In genomic region chr1:13749543-13750307, GRCh38 we compare ENCODE assay signal across 8 cellular contexts. TPM values are rescaled to one million over a fixed set of nuclear protein-coding genes. Genes with fewer than 3 reads are reported as not detected.
DNase-seq lines count a peak whose midpoint lies in the region; ATAC-seq, FAIRE-seq and TF ChIP-seq lines count a peak whose summit lies in the region.

No MANE protein-coding gene starts in this region.

- WGBS in A549 (ENCODE audit: missing lambda C conversion rate): 0% methylated on average over 6 of the region's 81 CpGs

- TF ChIP-seq CTCF in A549 (IDR thresholded peaks at IDR 0.05) (no peak), RWPE2 (IDR thresholded peaks at IDR 0.05; ENCODE audit: poor library complexity, severe bottlenecking) (no peak), astrocyte of the cerebellum (IDR thresholded peaks at IDR 0.05; ENCODE audit: low read depth, low read length, missing control alignments) (no peak)

- TF ChIP-seq EP300 in A549 (IDR thresholded peaks at IDR 0.05): no peak

- H3K9me3 ChIP-seq in A549 (no peaks in the 10 kb centered on the region), RWPE2 (ENCODE audit: severe bottlenecking) (no peaks in the 10 kb centered on the region), iPS-18c (ENCODE audit: control insufficient read depth, insufficient read depth, low read length) (no peaks in the 10 kb centered on the region)

- TF ChIP-seq RAD21 in A549 (conservative IDR thresholded peaks at IDR 0.05 in 1 of 2, IDR thresholded peaks at IDR 0.05 in 1 of 2): no peak

- H3K27ac ChIP-seq in A549: peak overlapping the region; percentile 87 to 91
- peak overlapping the region; percentile 79 for H3K27ac ChIP-seq in RWPE2 (ENCODE audit: poor library complexity, severe bottlenecking)

- H3K36me3 ChIP-seq in RWPE2 (ENCODE audit: low read depth): peaks cover 16% of the 10 kb centered on the region; the same call in 1 of the 2 replicates

- in situ Hi-C loops in astrocyte of the cerebellum (cut with HindIII; ENCODE audit: low sequenced_read_pairs): no loop called here

- CTCF ChIA-PET in A549 (lab: Yijun Ruan, JAX): interaction anchor here (1.1 kb wide), 1 partner anchor 20 kb away, joined by 4 read pairs; no protein-coding TSS in a partner anchor

- no peak for TF ChIP-seq POLR2A in A549 (IDR thresholded peaks at IDR 0.05; ENCODE audit: low read length)

- ATAC-seq in A549 (peak; percentile 43 to 77), GM18867 (IDR thresholded peaks at IDR 0.05; ENCODE audit: unreplicated experiment) (peak; percentile 11), HG03103 (IDR thresholded peaks at IDR 0.05; ENCODE audit: low read depth, unreplicated experiment) (peak; percentile 25), RWPE2 (ENCODE audit: low read depth) (peak; percentile 41)

- H3K4me3 ChIP-seq in A549 (peak overlapping the region; percentile 99), RWPE2 (ENCODE audit: severe bottlenecking) (peak overlapping the region; percentile 57), astrocyte of the cerebellum (ENCODE audit: low read depth, low read length) (peak overlapping the region; percentile 63), iPS-18c (ENCODE audit: insufficient read depth, low read depth, low read length) (peak overlapping the region; percentile 86)

- H3K27me3 ChIP-seq in RWPE2 (ENCODE audit: insufficient read depth, poor library complexity, severe bottlenecking): no peaks in the 10 kb centered on the region

- DNase-seq in A549 (ENCODE audit: low read depth in 1 of 2, low spot score in 1 of 2) (peak; percentile 12 to 33), RWPE2 (ENCODE audit: low spot score) (no peak), astrocyte of the cerebellum (ENCODE audit: low read depth) (no peak), globus pallidus (ENCODE audit: low spot score) (no peak)
- peak; percentile 41 for DNase-seq in stimulated activated CD4-positive, alpha-beta T cell treated with anti-CD3 and anti-CD28 coated beads, Interleukin-12 subunit alpha, Interleukin-12 subunit beta, amount 100 ng/mL, for 4 hours

- POLR2A ChIA-PET in A549 (lab: Yijun Ruan, JAX): interaction anchor here (1.1 to 1.4 kb wide), 3 partner anchors 8 to 85 kb away, joined by 3 to 5 read pairs (median 4); no protein-coding TSS in a partner anchor

- H3K4me2 ChIP-seq in A549: peak overlapping the region; percentile 93

- peaks cover 11% of the 10 kb centered on the region; the same call in 2 of the 3 replicates for H3K4me1 ChIP-seq in A549
- H3K4me1 ChIP-seq in RWPE2 (ENCODE audit: insufficient read depth, poor library complexity, severe bottlenecking): peaks cover 15% of the 10 kb centered on the region

- no peak for FAIRE-seq in A549 (lab: Jason Lieb, UNC)

TF ChIP-seq in A549, 52 proteins besides CTCF, POLR2A, EP300 and RAD21:
- no peak for TF ChIP-seq EHF (CRISPR knock-in tag; IDR thresholded peaks at IDR 0.05)
- peak in 1 of 2 experiments; percentile 43; a peak in 1 of 5 replicates for TF ChIP-seq JUN (IDR thresholded peaks at IDR 0.05)

RNA-seq across cellular contexts. Expression of gene PRDM2, which starts 49.7 kb away (rescaled TPM):
- polyA plus RNA-seq in A549 (2011; rRNA removed): 8.4 and 8.7 TPM in 2 replicates
- 4.1 TPM in 2 replicates for polyA plus RNA-seq in A549 (2012; cell fraction: cytosol; rRNA removed)
- polyA plus RNA-seq in A549 (2012; cell fraction: nucleus; rRNA removed): 8.9 and 10.3 TPM in 2 replicates
- polyA plus RNA-seq in A549 (2017; fragmentation: RNase III; extraction: RNeasy Plus Mini Kit Qiagen cat#74134 plus additional on column Dnase treatment): 7.7 to 7.9 TPM (median 7.8 TPM) in 3 replicates
- polyA minus RNA-seq in A549 (2011; rRNA and poly(A)+ RNA removed): 12.1 and 12.4 TPM in 2 replicates

Comparison
In these comparisons a context has a peak if more than half of its experiments do, and no peak if none do; other contexts are left out.
1. DNase-seq: peak in A549 (2 of 2) and stimulated activated CD4-positive, alpha-beta T cell treated with anti-CD3 and anti-CD28 coated beads, Interleukin-12 subunit alpha, Interleukin-12 subunit beta, amount 100 ng/mL, for 4 hours (single experiment); none in RWPE2 (single experiment), astrocyte of the cerebellum (single experiment) and globus pallidus (single experiment).
2. Peak in every context shown above with its lines, with median percentiles within 50 percentile points of each other: ATAC-seq and H3K4me3 ChIP-seq.